ENCODE assay signal across 9 cellular contexts in the genomic region with DNA sequence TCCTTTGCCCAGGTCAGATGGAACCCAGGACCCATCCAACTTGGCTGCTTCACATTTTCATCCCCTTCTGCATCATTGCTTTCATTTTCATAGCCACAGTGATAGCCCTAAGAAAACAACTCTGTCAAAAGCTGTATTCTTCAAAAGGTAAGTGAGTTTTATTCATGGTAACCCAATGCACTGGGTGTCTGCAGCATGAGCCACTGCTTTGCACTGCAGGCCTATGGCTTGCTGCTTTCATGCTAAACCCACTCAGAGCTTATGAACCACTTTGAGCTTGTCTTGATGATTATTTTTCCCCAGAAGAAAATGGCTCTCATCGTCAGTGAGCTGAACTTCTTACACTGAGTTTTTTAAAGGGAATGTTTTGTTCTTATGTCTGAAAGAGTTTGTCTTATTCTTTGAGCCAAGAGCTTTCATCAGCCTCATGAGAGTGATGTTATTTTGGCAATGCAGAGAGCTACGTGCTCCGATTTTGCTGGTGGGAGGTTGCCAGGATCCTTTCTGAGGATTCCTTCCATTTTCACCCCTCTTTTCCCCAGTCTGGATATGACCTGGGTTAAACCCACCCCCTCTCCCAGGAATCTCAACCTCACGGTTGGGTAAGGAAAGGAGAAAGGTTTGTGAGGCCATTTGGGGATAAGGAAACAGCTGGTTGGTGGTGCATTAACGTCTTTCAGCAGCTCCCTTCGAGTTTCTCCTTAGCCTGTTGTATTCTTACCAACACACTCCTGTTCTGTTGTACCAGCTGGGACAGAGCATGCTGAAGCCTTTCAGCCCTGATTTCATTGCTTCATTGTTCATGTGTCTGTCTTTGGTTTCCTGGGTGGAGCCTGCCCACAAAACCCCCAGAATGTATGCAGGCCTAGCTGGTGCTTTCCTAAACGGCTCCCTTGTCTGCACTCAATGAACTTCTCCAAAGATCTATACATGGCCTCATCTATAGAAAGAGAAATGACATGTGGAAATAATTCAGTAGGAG. TPM values are rescaled to one million over a fixed set of nuclear protein-coding genes. Genes with fewer than 3 reads are reported as not detected.
A peak's percentile ranks its signal among the peaks of the same experiment; 100 is the strongest.
DNase-seq lines count a peak whose midpoint lies in the region; ATAC-seq and TF ChIP-seq lines count a peak whose summit lies in the region.
"Had no signal": no experiment of that assay in that cellular context is flagged by ENCODE, and none has a peak within 500 bp of the region (broad histone marks: within the 10 kb centered on the region; RNA-seq: fewer than 3 reads in every experiment).

No MANE protein-coding gene starts in this region.

- no peaks in the 10 kb centered on the region for H3K36me3 ChIP-seq in CD4-positive, alpha-beta memory T cell (ENCODE audit: insufficient read depth, low read length)

- H3K4me3 ChIP-seq in CD4-positive, alpha-beta memory T cell (ENCODE audit: low read length in 2 of 2) = peak overlapping the region in 1 of 2 donors; percentile 14

- H3K27me3 ChIP-seq in CD4-positive, alpha-beta memory T cell (ENCODE audit: insufficient read depth, low read length) = no peaks in the 10 kb centered on the region

- CTCF ChIA-PET in CD4-positive, alpha-beta memory T cell (lab: Charles Lee; ENCODE audit: partially characterized antibody) = interaction anchor here (0.8 to 4.1 kb wide), 16 partner anchors 8 to 372 kb away, joined by 3 to 30 read pairs (median 6); partner anchors contain the start of genes CD274 and PDCD1LG2

- peaks cover 0 to 5% (median 2%) of the 10 kb centered on the region in 8 donors for H3K9me3 Mint-ChIP-seq in CD4-positive, alpha-beta memory T cell
- H3K9me3 Mint-ChIP-seq in T-helper 1 cell treated with Interleukin-12 subunit alpha and Interleukin-12 subunit beta and Interleukin-4 antibody, amounts not matched to agents 30 μg/mL and 1 μg/mL, for 36 hours = peaks cover 8% of the 10 kb centered on the region
- peaks cover 5% of the 10 kb centered on the region for H3K9me3 Mint-ChIP-seq in chondrocyte (ENCODE audit: low read depth)

- peak; percentile 61 to 79 (median 68) for DNase-seq in CD4-positive, alpha-beta memory T cell
- no peak for DNase-seq in chondrocyte (ENCODE audit: low spot score)
- peak; percentile 8 for DNase-seq in stimulated activated CD4-positive, alpha-beta T cell treated with anti-CD3 and anti-CD28 coated beads, Interleukin-2, amount 100 ng/mL, for 4 hours (ENCODE audit: low read depth)
- no peak for DNase-seq in kidney glomerular epithelial cell (lab: John Stamatoyannopoulos, UW)
- no peak for DNase-seq in EL
- no peak for DNase-seq in HuH-7.5 (ENCODE audit: low spot score)

- H3K27ac Mint-ChIP-seq in CD4-positive, alpha-beta memory T cell = peak overlapping the region; percentile 85 to 99 (median 95)
- H3K27ac Mint-ChIP-seq in T-helper 1 cell treated with Interleukin-12 subunit alpha and Interleukin-12 subunit beta and Interleukin-4 antibody, amounts not matched to agents 30 μg/mL and 1 μg/mL, for 36 hours = peak overlapping the region; percentile 95
- H3K27ac Mint-ChIP-seq in chondrocyte (ENCODE audit: unreplicated experiment) = peak overlapping the region; percentile 23

- peak overlapping the region in 7 of 8 donors; percentile 26 to 85 (median 68) for H3K4me3 Mint-ChIP-seq in CD4-positive, alpha-beta memory T cell
- H3K4me3 Mint-ChIP-seq in T-helper 1 cell treated with Interleukin-12 subunit alpha and Interleukin-12 subunit beta and Interleukin-4 antibody, amounts not matched to agents 30 μg/mL and 1 μg/mL, for 36 hours = peak overlapping the region; percentile 76
- H3K4me3 Mint-ChIP-seq in chondrocyte (ENCODE audit: unreplicated experiment) = no peak overlapping the region

- POLR2A ChIA-PET in CD4-positive, alpha-beta memory T cell (lab: Charles Lee; ENCODE audit: partially characterized antibody) = interaction anchor here (0.7 to 3.9 kb wide), 14 partner anchors 8 to 892 kb away, joined by 3 to 72 read pairs (median 10); partner anchors contain the start of genes CD274, JAK2, PDCD1LG2 and PLGRKT

- H3K36me3 Mint-ChIP-seq in CD4-positive, alpha-beta memory T cell = peaks cover 1 to 4% of the 10 kb centered on the region in 2 donors
- peaks cover 76% of the 10 kb centered on the region for H3K36me3 Mint-ChIP-seq in T-helper 1 cell treated with Interleukin-12 subunit alpha and Interleukin-12 subunit beta and Interleukin-4 antibody, amounts not matched to agents 30 μg/mL and 1 μg/mL, for 36 hours (ENCODE audit: low read depth)
- H3K36me3 Mint-ChIP-seq in chondrocyte (ENCODE audit: low read depth) = peaks cover 2% of the 10 kb centered on the region

- intact Hi-C loops in CD4-positive, alpha-beta memory T cell (cut with micrococcal nuclease) = loop anchor here (1.0 to 5.0 kb wide), 2 partner anchors 28 to 46 kb away; partner anchors contain the start of gene PDCD1LG2

- no peaks in the 10 kb centered on the region for H3K27me3 Mint-ChIP-seq in CD4-positive, alpha-beta memory T cell
- no peaks in the 10 kb centered on the region for H3K27me3 Mint-ChIP-seq in T-helper 1 cell treated with Interleukin-12 subunit alpha and Interleukin-12 subunit beta and Interleukin-4 antibody, amounts not matched to agents 30 μg/mL and 1 μg/mL, for 36 hours (ENCODE audit: low read depth)
- H3K27me3 Mint-ChIP-seq in chondrocyte (ENCODE audit: low read depth) = no peaks in the 10 kb centered on the region

- no peaks in the 10 kb centered on the region for H3K9me3 ChIP-seq in CD4-positive, alpha-beta memory T cell (ENCODE audit: control insufficient read depth in 1 of 2, low read length in 2 of 2)

- H3K4me1 ChIP-seq in CD4-positive, alpha-beta memory T cell (ENCODE audit: insufficient read depth, low read length) = peaks cover 42% of the 10 kb centered on the region

- ATAC-seq in GM21825 (IDR thresholded peaks at IDR 0.05; ENCODE audit: unreplicated experiment) = peak; percentile 63

- TF ChIP-seq CTCF in chondrocyte (IDR thresholded peaks at IDR 0.05) = no peak

- peaks cover 36 to 70% (median 59%) of the 10 kb centered on the region in 4 donors for H3K4me1 Mint-ChIP-seq in CD4-positive, alpha-beta memory T cell
- H3K4me1 Mint-ChIP-seq in T-helper 1 cell treated with Interleukin-12 subunit alpha and Interleukin-12 subunit beta and Interleukin-4 antibody, amounts not matched to agents 30 μg/mL and 1 μg/mL, for 36 hours (ENCODE audit: low read depth) = peaks cover 44% of the 10 kb centered on the region
- H3K4me1 Mint-ChIP-seq in chondrocyte (ENCODE audit: low read depth) = peaks cover 39% of the 10 kb centered on the region

- peak overlapping the region; percentile 56 for H3K27ac ChIP-seq in CD4-positive, alpha-beta memory T cell (ENCODE audit: low read depth, low read length)

RNA-seq across cellular contexts. Expression of gene PDCD1LG2, which starts 47.6 kb away (rescaled TPM):
- total RNA-seq in CD4-positive, alpha-beta memory T cell = 1 to 10 TPM in 1 of 2 experiments, under 1 TPM in 1; 0.90 to 1.1 TPM
- 1 to 10 TPM; 1.1 TPM for polyA plus RNA-seq in CD4-positive, alpha-beta memory T cell
- total RNA-seq in chondrocyte = 0.73 to 1.3 TPM (median 1.1 TPM) in 3 replicates
- total RNA-seq: mononuclear cell had no signal

Comparison
In these comparisons a context has a peak if more than half of its experiments do, and no peak if none do; other contexts are left out.
1. DNase-seq: peak in CD4-positive, alpha-beta memory T cell (5 of 5) and stimulated activated CD4-positive, alpha-beta T cell treated with anti-CD3 and anti-CD28 coated beads, Interleukin-2, amount 100 ng/mL, for 4 hours (single experiment); none in chondrocyte (single experiment), kidney glomerular epithelial cell (single experiment), EL (single experiment) and HuH-7.5 (single experiment).
2. H3K27ac Mint-ChIP-seq: peak in every context shown above with its lines; median percentile 95 in CD4-positive, alpha-beta memory T cell; 95 in T-helper 1 cell treated with Interleukin-12 subunit alpha and Interleukin-12 subunit beta and Interleukin-4 antibody, amounts not matched to agents 30 μg/mL and 1 μg/mL, for 36 hours; 23 in chondrocyte.